14 cellular contexts compared by ENCODE assay signal in the genomic region with DNA sequence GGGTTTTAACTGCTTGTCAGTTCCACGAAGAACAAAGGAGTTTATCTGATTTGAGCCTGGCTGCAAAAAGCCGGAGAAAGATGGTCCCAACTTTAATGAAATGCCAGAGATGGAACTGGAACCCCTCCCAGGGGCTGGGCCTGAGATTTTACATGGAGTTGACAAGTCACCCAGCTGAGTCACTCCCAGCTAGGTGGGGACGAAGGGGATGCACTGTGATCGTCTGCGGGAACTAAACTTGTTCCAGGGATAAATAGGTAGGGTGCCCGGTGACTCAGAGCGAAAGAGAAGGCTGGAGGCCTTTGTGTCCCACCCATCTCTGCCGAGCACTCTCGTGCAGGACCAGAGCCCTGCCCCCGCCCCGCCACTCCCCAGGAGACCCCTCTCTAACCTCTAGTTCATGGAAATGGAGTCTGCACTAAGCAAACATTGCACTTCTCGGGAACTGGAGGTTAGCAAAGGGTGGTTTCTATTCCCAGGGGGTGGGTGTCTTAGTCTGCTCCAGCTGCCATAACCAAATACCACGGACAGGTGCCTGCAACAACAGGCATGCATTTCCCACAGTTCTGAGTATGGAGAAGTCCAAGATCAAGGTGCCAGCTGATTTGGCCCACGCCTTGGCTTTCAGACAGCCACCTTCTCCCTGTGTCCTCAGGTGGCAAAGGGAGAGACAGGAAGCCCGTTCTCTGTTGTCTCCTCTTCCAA.
A peak's percentile ranks its signal among the peaks of the same experiment; 100 is the strongest.
DNase-seq lines count a peak whose midpoint lies in the region; ATAC-seq, FAIRE-seq and TF ChIP-seq lines count a peak whose summit lies in the region.
"Had no signal": no experiment of that assay in that cellular context is flagged by ENCODE, and none has a peak within 500 bp of the region (broad histone marks: within the 10 kb centered on the region; RNA-seq: fewer than 3 reads in every experiment).

No MANE protein-coding gene starts in this region.

- no peaks in the 10 kb centered on the region for H3K36me3 ChIP-seq in H1 (ENCODE audit: control insufficient read depth in 2 of 4, insufficient read depth in 4 of 4, low read length in 3 of 4)
- no peaks in the 10 kb centered on the region for H3K36me3 ChIP-seq in small intestine (ENCODE audit: control insufficient read depth in 2 of 2, insufficient read depth in 2 of 2, low read length in 2 of 2)

- H3K4me1 ChIP-seq in H9 (ENCODE audit: insufficient read depth, low read length) (peaks cover 4% of the 10 kb centered on the region; the same call in 1 of the 2 replicates), H1 (replicated peaks in 1 of 4; ENCODE audit: control insufficient read depth in 3 of 4, insufficient read depth in 4 of 4, low read length in 3 of 4) (peaks cover 3 to 28% (median 17%) of the 10 kb centered on the region in 4 experiments), small intestine (ENCODE audit: control insufficient read depth in 2 of 2, insufficient read depth in 1 of 2, low read depth in 1 of 2, low read length in 1 of 2) (peaks cover 0 to 2% of the 10 kb centered on the region in 2 donors)

- no peak for TF ChIP-seq RAD21 in H1 (IDR thresholded peaks at IDR 0.05 in 1 of 2, conservative IDR thresholded peaks at IDR 0.05 in 1 of 2; ENCODE audit: low read depth in 2 of 2, low read length in 2 of 2)

- POLR2A ChIA-PET in H1 (lab: Charles Lee; ENCODE audit: partially characterized antibody), result interaction anchor here (0.8 kb wide), 1 partner anchor 58 kb away, joined by 3 read pairs; no protein-coding TSS in a partner anchor

- FAIRE-seq in H1 (lab: Jason Lieb, UNC) (no peak), small intestine (lab: Jason Lieb, UNC) (no peak)

- CTCF ChIA-PET in H1 (lab: Charles Lee; ENCODE audit: partially characterized antibody), result interaction anchor here (0.6 to 3.3 kb wide), 20 partner anchors 8 to 223 kb away, joined by 3 to 23 read pairs (median 4); no protein-coding TSS in a partner anchor

- no peaks in the 10 kb centered on the region; a peak in 1 of 5 replicates for H3K9me3 Mint-ChIP-seq in H9
- H3K9me3 Mint-ChIP-seq: activated naive CD4-positive, alpha-beta T cell treated with anti-CD3 and anti-CD28 coated beads for 36 hours had no signal

- H3K27ac ChIP-seq in H9 (ENCODE audit: insufficient read length, low read depth, low read length), result no peak overlapping the region
- H3K27ac ChIP-seq in H1 (ENCODE audit: low read depth, low read length), result no peak overlapping the region
- no peak overlapping the region for H3K27ac ChIP-seq in small intestine (ENCODE audit: low read depth in 1 of 2, low read length in 1 of 2)
- H3K27ac ChIP-seq: SK-N-MC had no signal

- no peak overlapping the region for H4K5ac ChIP-seq in H9 (ENCODE audit: insufficient read length, low read depth, low read length)
- no peak overlapping the region for H4K5ac ChIP-seq in H1 (ENCODE audit: insufficient read length, low read depth, low read length)

- H4K91ac ChIP-seq in H9 (ENCODE audit: insufficient read length, low read depth, low read length) (no peak overlapping the region), H1 (replicated peaks; ENCODE audit: insufficient read length, low read length) (no peak overlapping the region)

- H3K27ac Mint-ChIP-seq in H9, result peak overlapping the region in 2 of 3 experiments; percentile 64 to 68; a peak in 3 of 7 replicates
- H3K27ac Mint-ChIP-seq: activated naive CD4-positive, alpha-beta T cell treated with anti-CD3 and anti-CD28 coated beads for 36 hours; naive thymus-derived CD4-positive, alpha-beta T cell had no signal

- H2BK15ac ChIP-seq in H9 (ENCODE audit: low read depth, low read length) (no peak overlapping the region), H1 (ENCODE audit: low read length) (no peak overlapping the region)

- H2BK20ac ChIP-seq in H9 (ENCODE audit: low read depth, low read length, poor library complexity, severe bottlenecking), result no peak overlapping the region
- H2BK20ac ChIP-seq in H1 (ENCODE audit: low read length), result no peak overlapping the region

- no peaks in the 10 kb centered on the region for H3K23me2 ChIP-seq in H9 (ENCODE audit: insufficient read length, low read depth, low read length, poor library complexity, severe bottlenecking)
- peaks cover 4% of the 10 kb centered on the region; the same call in 1 of the 2 replicates for H3K23me2 ChIP-seq in H1 (ENCODE audit: low read depth, low read length)

- TF ChIP-seq POLR2A in H1 (IDR thresholded peaks at IDR 0.05; ENCODE audit: control extremely low read depth in 1 of 2, low read depth in 2 of 2, low read length in 2 of 2), result no peak

- H3K9ac ChIP-seq in H9 (ENCODE audit: extremely low read depth, insufficient read length, low read length), result no peak overlapping the region
- no peak overlapping the region for H3K9ac ChIP-seq in H1 (replicated peaks in 1 of 4; ENCODE audit: extremely low read depth in 1 of 4, low read depth in 3 of 4, low read length in 3 of 4)

- H2BK120ac ChIP-seq in H9 (ENCODE audit: low read depth, low read length, poor library complexity, severe bottlenecking), result no peak overlapping the region
- H2BK120ac ChIP-seq in H1 (replicated peaks; ENCODE audit: low read depth, low read length), result no peak overlapping the region

- no peaks in the 10 kb centered on the region for H3K9me3 ChIP-seq in H9 (ENCODE audit: control insufficient read depth, low read depth, low read length)
- no peaks in the 10 kb centered on the region for H3K9me3 ChIP-seq in H1 (ENCODE audit: insufficient read depth in 2 of 2, low read depth in 1 of 2, low read length in 1 of 2)
- no peaks in the 10 kb centered on the region for H3K9me3 ChIP-seq in small intestine (ENCODE audit: control insufficient read depth, low read depth)

- H3K36me3 Mint-ChIP-seq in H9 (ENCODE audit: insufficient read depth in 1 of 3, low read depth in 3 of 3), result peaks cover 0 to 3% (median 0%) of the 10 kb centered on the region in 3 experiments; a peak in 1 of 7 replicates
- H3K36me3 Mint-ChIP-seq: naive thymus-derived CD4-positive, alpha-beta T cell had no signal

- H3T11ph ChIP-seq in H9 (ENCODE audit: low read length), result no peak overlapping the region

- no peak for ATAC-seq in HG03175 (IDR thresholded peaks at IDR 0.05; ENCODE audit: unreplicated experiment)
- no peak for ATAC-seq in stimulated activated naive CD8-positive, alpha-beta T cell treated with anti-CD3 and anti-CD28 coated beads, Interleukin-15, Interleukin-2, amounts not matched to agents 100 U/mL and 50 U/mL, for 24 hours
- ATAC-seq: left lobe of liver; naive thymus-derived CD4-positive, alpha-beta T cell; right cardiac atrium had no signal

- H4K20me1 ChIP-seq in H9 (ENCODE audit: control insufficient read depth, insufficient read depth, insufficient read length) (no peaks in the 10 kb centered on the region), H1 (replicated peaks in 1 of 2; ENCODE audit: control insufficient read depth in 1 of 2, insufficient read depth in 2 of 2, low read length in 2 of 2) (no peaks in the 10 kb centered on the region)

- H3K27me3 ChIP-seq in H9 (ENCODE audit: insufficient read depth, low read length) (no peaks in the 10 kb centered on the region; the same call in 1 of the 2 replicates), H1 (replicated peaks in 1 of 4; ENCODE audit: control insufficient read depth in 3 of 4, extremely low read depth in 1 of 4, insufficient read depth in 3 of 4, low read length in 3 of 4) (peaks cover 0 to 20% (median 8%) of the 10 kb centered on the region in 4 experiments; a peak in 5 of 7 replicates), small intestine (ENCODE audit: control insufficient read depth in 2 of 2, insufficient read depth in 2 of 2, low read length in 2 of 2) (peaks cover 0 to 5% of the 10 kb centered on the region in 2 donors)

- H3K4me1 Mint-ChIP-seq in H9, result peaks cover 56 to 59% of the 10 kb centered on the region in 2 experiments

- no peak for TF ChIP-seq EP300 in H1 (IDR thresholded peaks at IDR 0.05; ENCODE audit: borderline replicate concordance in 1 of 2, low read depth in 2 of 2, low read length in 2 of 2)

- peak overlapping the region; percentile 34 for H3K4me2 ChIP-seq in H9 (ENCODE audit: insufficient read depth, insufficient read length, low read length)
- H3K4me2 ChIP-seq in H1 (ENCODE audit: insufficient read depth in 1 of 2, low read depth in 2 of 2, low read length in 2 of 2), result peak overlapping the region; percentile 66 to 73

- H3K79me1 ChIP-seq in H9 (ENCODE audit: insufficient read depth, low read depth, low read length, poor library complexity, severe bottlenecking), result no peaks in the 10 kb centered on the region
- H3K79me1 ChIP-seq in H1 (ENCODE audit: low read depth, low read length), result no peaks in the 10 kb centered on the region

- WGBS in H9 (ENCODE audit: extremely low coverage, insufficient read length, low lambda C conversion rate), result no CpG with 5 or more reads among the region's 15 CpGs
- WGBS in H1 (ENCODE audit: extremely low coverage in 1 of 2, insufficient coverage in 1 of 2, insufficient read length in 1 of 2, insufficient replicate concordance in 2 of 2, low coverage in 1 of 2, low lambda C conversion rate in 2 of 2, missing lambda C conversion rate in 1 of 2), 2 experiments, result 41% methylated on average over 15 of the region's 15 CpGs; no CpG with 5 or more reads in 1 of the 2 experiments
- WGBS in small intestine, 3 donors, result 34 to 43% (median 39%) methylated on average over 15 of the region's 15 CpGs

- no peak overlapping the region for H2AFZ ChIP-seq in H9 (ENCODE audit: low read length)
- no peak overlapping the region for H2AFZ ChIP-seq in H1 (ENCODE audit: low read length)

- no peak overlapping the region for H3K4ac ChIP-seq in H9 (ENCODE audit: low read depth, low read length)
- no peak overlapping the region for H3K4ac ChIP-seq in H1 (replicated peaks; ENCODE audit: insufficient read length, low read depth, low read length)

- H3K4me3 Mint-ChIP-seq in H9, result peak overlapping the region; percentile 10 to 79; a peak in 3 of 5 replicates
- H3K4me3 Mint-ChIP-seq: activated naive CD4-positive, alpha-beta T cell treated with anti-CD3 and anti-CD28 coated beads for 36 hours had no signal

- H3K4me3 ChIP-seq in H1 (ENCODE audit: extremely low read depth in 1 of 4, insufficient read depth in 2 of 4, low read depth in 3 of 4, low read length in 4 of 4) (peak overlapping the region in 1 of 4 experiments; percentile 41; a peak in 4 of 8 replicates), small intestine (ENCODE audit: low read depth in 1 of 2, low read length in 2 of 2) (no peak overlapping the region)
- H3K4me3 ChIP-seq: SK-N-MC had no signal

- H3K27me3 Mint-ChIP-seq in H9 (ENCODE audit: low read depth), result peaks cover 44% of the 10 kb centered on the region

- no peak for TF ChIP-seq CTCF in H9 (conservative IDR thresholded peaks at IDR 0.05)
- TF ChIP-seq CTCF in H1 (IDR thresholded peaks at IDR 0.05; ENCODE audit: control extremely low read depth in 1 of 3, insufficient read depth in 1 of 3, low read depth in 1 of 3, low read length in 3 of 3), result no peak

- H3K18ac ChIP-seq in H9 (ENCODE audit: insufficient read length, low read depth, low read length) (no peak overlapping the region), H1 (ENCODE audit: extremely low read depth, low read length) (peak overlapping the region; percentile 38; the same call in 1 of the 2 replicates)

- H3K56ac ChIP-seq in H9 (ENCODE audit: insufficient read length, low read depth, low read length) (no peak overlapping the region), H1 (replicated peaks; ENCODE audit: insufficient read length, low read depth, low read length) (no peak overlapping the region)

- H2AK5ac ChIP-seq in H9 (ENCODE audit: insufficient read length, low read length) (no peak overlapping the region), H1 (ENCODE audit: low read depth, low read length) (no peak overlapping the region)

- H3K14ac ChIP-seq in H9 (ENCODE audit: insufficient read depth, low read length) (no peak overlapping the region), H1 (ENCODE audit: insufficient read length) (no peak overlapping the region)

- H3K79me2 ChIP-seq in H9 (ENCODE audit: insufficient read depth, low read length) (no peaks in the 10 kb centered on the region), H1 (ENCODE audit: control insufficient read depth in 1 of 2, insufficient read depth in 2 of 2, low read length in 2 of 2) (no peaks in the 10 kb centered on the region)

- H3K23ac ChIP-seq in H9 (ENCODE audit: insufficient read length, low read depth, low read length) (no peak overlapping the region), H1 (ENCODE audit: insufficient read length) (no peak overlapping the region)

- no peak for DNase-seq in H9
- peak; percentile 95 for DNase-seq in NCI-H2107 treated with DMSO at 0.1 percent for 48 hours (lab: John Stamatoyannopoulos, UW; ENCODE audit: unreplicated experiment)
- DNase-seq in H1 (ENCODE audit: low read depth in 1 of 2, low spot score in 2 of 2), result no peak
- peak; percentile 20 for DNase-seq in small intestine
- no peak for DNase-seq in AG20443 (ENCODE audit: low spot score)
- no peak for DNase-seq in stimulated activated CD4-positive, alpha-beta T cell treated with anti-CD3 and anti-CD28 coated beads, Interleukin-12 subunit alpha, Interleukin-12 subunit beta, amount 100 ng/mL, for 4 hours
- DNase-seq in stimulated activated naive CD8-positive, alpha-beta T cell treated with anti-CD3 and anti-CD28 coated beads, Interleukin-15, Interleukin-2, amounts not matched to agents 100 U/mL and 50 U/mL, for 24 hours, result no peak
- DNase-seq: activated naive CD4-positive, alpha-beta T cell treated with anti-CD3 and anti-CD28 coated beads for 36 hours; caudate nucleus; naive thymus-derived CD4-positive, alpha-beta T cell had no signal

- H2BK5ac ChIP-seq in H9 (ENCODE audit: insufficient read length, low read length), result no peak overlapping the region
- H2BK5ac ChIP-seq in H1 (ENCODE audit: low read depth, low read length), result no peak overlapping the region

- H4K8ac ChIP-seq in H9 (replicated peaks; ENCODE audit: insufficient read length, low read depth, low read length) (no peak overlapping the region), H1 (ENCODE audit: extremely low read depth, insufficient read depth, low read length) (no peak overlapping the region; the same call in 1 of the 2 replicates)

- H2BK12ac ChIP-seq in H9 (ENCODE audit: insufficient read length, low read depth, low read length) (no peak overlapping the region), H1 (ENCODE audit: low read depth, low read length) (no peak overlapping the region)

Comparison
In these comparisons a context has a peak if more than half of its experiments do, and no peak if none do; other contexts are left out.
1. DNase-seq: peak in NCI-H2107 treated with DMSO at 0.1 percent for 48 hours (single experiment) and small intestine (single experiment); none in H9 (single experiment), H1 (0 of 2), AG20443 (single experiment), stimulated activated CD4-positive, alpha-beta T cell treated with anti-CD3 and anti-CD28 coated beads, Interleukin-12 subunit alpha, Interleukin-12 subunit beta, amount 100 ng/mL, for 4 hours (single experiment) and stimulated activated naive CD8-positive, alpha-beta T cell treated with anti-CD3 and anti-CD28 coated beads, Interleukin-15, Interleukin-2, amounts not matched to agents 100 U/mL and 50 U/mL, for 24 hours (single experiment).